ENCODE assay signal across 1 cellular context in the genomic region with DNA sequence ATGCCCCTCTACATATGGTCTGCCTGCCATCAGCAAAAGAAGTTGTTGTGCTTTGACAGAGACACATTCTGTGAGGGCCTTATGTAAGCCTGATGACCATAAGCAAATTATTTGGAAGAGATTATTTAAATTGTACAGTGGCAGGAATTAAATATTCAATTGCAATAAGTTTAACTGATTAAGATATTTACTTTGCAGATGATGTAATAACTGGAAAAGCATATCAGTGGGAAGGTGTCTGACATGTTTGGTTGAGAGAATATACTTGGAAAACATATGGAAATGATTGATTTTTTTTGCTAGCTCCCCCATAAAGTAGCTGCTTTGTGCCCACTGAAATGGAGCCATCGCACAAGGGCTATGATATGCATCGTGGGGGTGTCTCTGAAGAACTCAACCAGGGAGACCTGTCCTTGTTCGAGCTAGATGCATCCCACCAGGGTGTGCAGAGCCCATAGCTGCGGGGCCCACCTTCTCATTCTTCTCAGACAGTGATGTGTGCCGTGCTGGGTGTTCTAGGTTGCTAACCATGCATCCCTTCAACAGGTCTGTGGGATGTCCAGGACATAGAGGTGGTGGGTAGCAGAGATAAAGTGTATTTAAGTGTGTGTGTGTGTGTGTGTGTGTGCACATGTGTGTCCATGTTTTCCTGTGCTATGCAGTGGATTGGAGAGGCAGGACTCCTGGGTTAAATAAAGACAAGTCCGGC.
TF ChIP-seq lines count a peak whose summit lies in the region.

No MANE protein-coding gene starts in this region.

TF ChIP-seq in HEK293, 187 proteins besides CTCF, POLR2A, EP300 and RAD21 (continued from another document):
- TF ChIP-seq, protein P1, sequence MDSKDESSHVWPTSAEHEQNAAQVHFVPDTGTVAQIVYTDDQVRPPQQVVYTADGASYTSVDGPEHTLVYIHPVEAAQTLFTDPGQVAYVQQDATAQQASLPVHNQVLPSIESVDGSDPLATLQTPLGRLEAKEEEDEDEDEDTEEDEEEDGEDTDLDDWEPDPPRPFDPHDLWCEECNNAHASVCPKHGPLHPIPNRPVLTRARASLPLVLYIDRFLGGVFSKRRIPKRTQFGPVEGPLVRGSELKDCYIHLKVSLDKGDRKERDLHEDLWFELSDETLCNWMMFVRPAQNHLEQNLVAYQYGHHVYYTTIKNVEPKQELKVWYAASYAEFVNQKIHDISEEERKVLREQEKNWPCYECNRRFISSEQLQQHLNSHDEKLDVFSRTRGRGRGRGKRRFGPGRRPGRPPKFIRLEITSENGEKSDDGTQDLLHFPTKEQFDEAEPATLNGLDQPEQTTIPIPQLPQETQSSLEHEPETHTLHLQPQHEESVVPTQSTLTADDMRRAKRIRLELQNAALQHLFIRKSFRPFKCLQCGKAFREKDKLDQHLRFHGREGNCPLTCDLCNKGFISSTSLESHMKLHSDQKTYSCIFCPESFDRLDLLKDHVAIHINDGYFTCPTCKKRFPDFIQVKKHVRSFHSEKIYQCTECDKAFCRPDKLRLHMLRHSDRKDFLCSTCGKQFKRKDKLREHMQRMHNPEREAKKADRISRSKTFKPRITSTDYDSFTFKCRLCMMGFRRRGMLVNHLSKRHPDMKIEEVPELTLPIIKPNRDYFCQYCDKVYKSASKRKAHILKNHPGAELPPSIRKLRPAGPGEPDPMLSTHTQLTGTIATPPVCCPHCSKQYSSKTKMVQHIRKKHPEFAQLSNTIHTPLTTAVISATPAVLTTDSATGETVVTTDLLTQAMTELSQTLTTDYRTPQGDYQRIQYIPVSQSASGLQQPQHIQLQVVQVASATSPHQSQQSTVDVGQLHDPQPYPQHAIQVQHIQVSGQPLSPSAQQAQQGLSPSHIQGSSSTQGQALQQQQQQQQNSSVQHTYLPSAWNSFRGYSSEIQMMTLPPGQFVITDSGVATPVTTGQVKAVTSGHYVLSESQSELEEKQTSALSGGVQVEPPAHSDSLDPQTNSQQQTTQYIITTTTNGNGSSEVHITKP (tag by site-specific recombination; IDR thresholded peaks at IDR 0.05), result peak; percentile 23; the same call in 1 of the 2 replicates
- TF ChIP-seq ZFP69B (tag by site-specific recombination; IDR thresholded peaks at IDR 0.05) (peak; percentile 55; the same call in 1 of the 2 replicates), ZNF335 (tag by site-specific recombination; conservative IDR thresholded peaks at IDR 0.05) (no peak), ZNF19 (tag by site-specific recombination; IDR thresholded peaks at IDR 0.05; ENCODE audit: low read depth) (no peak), ZNF10 (tag by site-specific recombination; IDR thresholded peaks at IDR 0.05) (no peak), IKZF3 (tag by site-specific recombination; IDR thresholded peaks at IDR 0.05) (no peak), ZBTB1 (tag by site-specific recombination; IDR thresholded peaks at IDR 0.05) (no peak), ZNF157 (tag by site-specific recombination; IDR thresholded peaks at IDR 0.05) (no peak), ZNF24 (tag by site-specific recombination; IDR thresholded peaks at IDR 0.05) (no peak), ZNF785 (tag by site-specific recombination; IDR thresholded peaks at IDR 0.05) (no peak), KLF9 (tag by site-specific recombination; IDR thresholded peaks at IDR 0.05; ENCODE audit: low read depth) (no peak), ZNF266 (tag by site-specific recombination; IDR thresholded peaks at IDR 0.05; ENCODE audit: low read depth) (no peak), ZFP37 (tag by site-specific recombination; IDR thresholded peaks at IDR 0.05) (no peak), ZNF776 (tag by site-specific recombination; IDR thresholded peaks at IDR 0.05; ENCODE audit: borderline replicate concordance) (no peak)
- TF ChIP-seq, protein P2, sequence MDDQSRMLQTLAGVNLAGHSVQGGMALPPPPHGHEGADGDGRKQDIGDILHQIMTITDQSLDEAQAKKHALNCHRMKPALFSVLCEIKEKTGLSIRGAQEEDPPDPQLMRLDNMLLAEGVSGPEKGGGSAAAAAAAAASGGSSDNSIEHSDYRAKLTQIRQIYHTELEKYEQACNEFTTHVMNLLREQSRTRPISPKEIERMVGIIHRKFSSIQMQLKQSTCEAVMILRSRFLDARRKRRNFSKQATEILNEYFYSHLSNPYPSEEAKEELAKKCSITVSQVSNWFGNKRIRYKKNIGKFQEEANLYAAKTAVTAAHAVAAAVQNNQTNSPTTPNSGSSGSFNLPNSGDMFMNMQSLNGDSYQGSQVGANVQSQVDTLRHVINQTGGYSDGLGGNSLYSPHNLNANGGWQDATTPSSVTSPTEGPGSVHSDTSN (CRISPR knock-in tag; IDR thresholded peaks at IDR 0.05), result no peak
- TF ChIP-seq, protein P3, sequence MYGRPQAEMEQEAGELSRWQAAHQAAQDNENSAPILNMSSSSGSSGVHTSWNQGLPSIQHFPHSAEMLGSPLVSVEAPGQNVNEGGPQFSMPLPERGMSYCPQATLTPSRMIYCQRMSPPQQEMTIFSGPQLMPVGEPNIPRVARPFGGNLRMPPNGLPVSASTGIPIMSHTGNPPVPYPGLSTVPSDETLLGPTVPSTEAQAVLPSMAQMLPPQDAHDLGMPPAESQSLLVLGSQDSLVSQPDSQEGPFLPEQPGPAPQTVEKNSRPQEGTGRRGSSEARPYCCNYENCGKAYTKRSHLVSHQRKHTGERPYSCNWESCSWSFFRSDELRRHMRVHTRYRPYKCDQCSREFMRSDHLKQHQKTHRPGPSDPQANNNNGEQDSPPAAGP (tag by site-specific recombination; IDR thresholded peaks at IDR 0.05), result no peak
